28 cellular contexts compared by ENCODE assay signal in genomic region chr13:43816401-43816889, GRCh38.
"Had no signal": no experiment of that assay in that cellular context is flagged by ENCODE, and none has a peak within 500 bp of the region (broad histone marks: within the 10 kb centered on the region; RNA-seq: fewer than 3 reads in every experiment).

No MANE protein-coding gene starts in this region.

- H3K27ac ChIP-seq: body of pancreas, parathyroid adenoma, right lobe of liver, skin epidermis, stomach, thoracic aorta, upper lobe of left lung, WERI-Rb-1 had no signal

- H3K9me3 ChIP-seq: body of pancreas, left ventricle myocardium inferior, right lobe of liver, stomach, thoracic aorta, upper lobe of left lung had no signal

- H3K4me1 ChIP-seq: body of pancreas, parathyroid adenoma, right lobe of liver, upper lobe of left lung had no signal

- H3K27me3 ChIP-seq: body of pancreas, hepatocyte, right lobe of liver, stomach, upper lobe of left lung had no signal

- H3K36me3 ChIP-seq: left ventricle myocardium inferior, right lobe of liver, stomach, thoracic aorta, upper lobe of left lung, WERI-Rb-1 had no signal

- H3K4me3 ChIP-seq: body of pancreas, hepatocyte, left ventricle myocardium inferior, right lobe of liver, skin epidermis, stomach, thoracic aorta, upper lobe of left lung had no signal

- DNase-seq: activated CD4-positive, alpha-beta T cell treated with anti-CD3 and anti-CD28 coated beads, Interleukin-2, amount 10 ng/mL, durations not matched to agents 7 days and 5 days; activated CD4-positive, CD25-positive, alpha-beta regulatory T cell treated with anti-CD3 and anti-CD28 coated beads, Interleukin-2, amount 50 U/mL, for 72 hours; activated CD8-positive, alpha-beta T cell treated with anti-CD3 and anti-CD28 coated beads, Interleukin-2, amount 10 ng/mL, durations not matched to agents 7 days and 5 days; activated gamma-delta T cell; activated naive CD4-positive, alpha-beta T cell treated with anti-CD3 and anti-CD28 coated beads, Interleukin-2, amount 50 U/mL, for 16 hours; activated naive CD8-positive, alpha-beta T cell treated with anti-CD3 and anti-CD28 coated beads, Interleukin-2, amount 50 U/mL, for 24 hours; body of pancreas; effector memory CD8-positive, alpha-beta T cell; foreskin melanocyte; glutamatergic neuron; immature natural killer cell; kidney glomerular epithelial cell; left ventricle myocardium inferior; mammary epithelial cell; nephron progenitor cell; nucleus accumbens; right lobe of liver; stimulated activated CD4-positive, alpha-beta T cell treated with anti-CD3 and anti-CD28 coated beads, Interleukin-2, amount 100 ng/mL, for 24 hours; stomach; T-helper 1 cell; upper lobe of left lung; WERI-Rb-1 had no signal

- ATAC-seq: activated CD8-positive, alpha-beta T cell treated with anti-CD3 and anti-CD28 coated beads, Interleukin-2, amount 10 ng/mL, durations not matched to agents 7 days and 5 days; activated naive CD8-positive, alpha-beta T cell treated with anti-CD3 and anti-CD28 coated beads, Interleukin-2, amount 50 U/mL, for 24 hours; body of pancreas; effector memory CD8-positive, alpha-beta T cell; esophagus mucosa; right lobe of liver; stimulated activated effector memory CD8-positive, alpha-beta T cell treated with anti-CD3 and anti-CD28 coated beads, Interleukin-12 subunit alpha, Interleukin-12 subunit beta, amount 100 ng/mL, for 72 hours had no signal
